In genomic region chr6:2245954-2246863, GRCh38 we compare ENCODE assay signal across 1 cellular context.
TF ChIP-seq lines count a peak whose summit lies in the region.

No MANE protein-coding gene starts in this region.

TF ChIP-seq in HepG2, 621 proteins besides CTCF, POLR2A, EP300 and RAD21 (continued from another document and continues in another):
- TF ChIP-seq MAF1 (CRISPR knock-in tag; IDR thresholded peaks at IDR 0.05; ENCODE audit: borderline replicate concordance) (no peak), RNF219 (CRISPR knock-in tag; IDR thresholded peaks at IDR 0.05) (no peak), FOXM1 (CRISPR knock-in tag; IDR thresholded peaks at IDR 0.05) (no peak), ZGPAT (CRISPR knock-in tag; IDR thresholded peaks at IDR 0.05) (peak; percentile 74), SOX6 (IDR thresholded peaks at IDR 0.05) (no peak), SOX6 (CRISPR knock-in tag; IDR thresholded peaks at IDR 0.05) (peak; percentile 74), TGIF2 (CRISPR knock-in tag; IDR thresholded peaks at IDR 0.05) (peak; percentile 14; the same call in 1 of the 2 replicates), HMGA1 (CRISPR knock-in tag; conservative IDR thresholded peaks at IDR 0.05) (no peak), HNRNPLL (IDR thresholded peaks at IDR 0.05; ENCODE audit: low read depth, low read length, poor library complexity, severe bottlenecking) (no peak), ZNF30 (CRISPR knock-in tag; IDR thresholded peaks at IDR 0.05) (no peak), REXO4 (CRISPR knock-in tag; IDR thresholded peaks at IDR 0.05; ENCODE audit: borderline replicate concordance) (no peak), THAP8 (CRISPR knock-in tag; IDR thresholded peaks at IDR 0.05; ENCODE audit: borderline replicate concordance) (peak; percentile 77; the same call in 1 of the 2 replicates), CREB1 (IDR thresholded peaks at IDR 0.05) (no peak), CREB1 (CRISPR knock-in tag; IDR thresholded peaks at IDR 0.05) (peak; percentile 64), RARA (CRISPR knock-in tag; IDR thresholded peaks at IDR 0.05) (peak; percentile 57), ELF3 (CRISPR knock-in tag; IDR thresholded peaks at IDR 0.05) (peak; percentile 97), ELF1 (CRISPR knock-in tag; IDR thresholded peaks at IDR 0.05) (no peak), SETDB1 (CRISPR knock-in tag; IDR thresholded peaks at IDR 0.05; ENCODE audit: borderline replicate concordance) (peak; percentile 67; the same call in 1 of the 2 replicates), SIX4 (CRISPR knock-in tag; IDR thresholded peaks at IDR 0.05) (no peak), LRRFIP1 (CRISPR knock-in tag; conservative IDR thresholded peaks at IDR 0.05) (no peak), ZNF670 (CRISPR knock-in tag; IDR thresholded peaks at IDR 0.05; ENCODE audit: borderline replicate concordance) (0 out of 2 replicates have a peak, but pooled peaks have one; percentile 56), ZNF777 (CRISPR knock-in tag; IDR thresholded peaks at IDR 0.05) (no peak), KDM5B (CRISPR knock-in tag; IDR thresholded peaks at IDR 0.05; ENCODE audit: borderline replicate concordance) (peak; percentile 55), FOSL1 (CRISPR knock-in tag; IDR thresholded peaks at IDR 0.05; ENCODE audit: borderline replicate concordance) (peak; percentile 90), PHF21A (CRISPR knock-in tag; IDR thresholded peaks at IDR 0.05) (peak; percentile 78), ZNF747 (CRISPR knock-in tag; IDR thresholded peaks at IDR 0.05; ENCODE audit: borderline replicate concordance) (peak; percentile 87), ZNF512 (CRISPR knock-in tag; IDR thresholded peaks at IDR 0.05) (no peak), TCF12 (IDR thresholded peaks at IDR 0.05) (no peak), TCF12 (CRISPR knock-in tag; IDR thresholded peaks at IDR 0.05) (peak; percentile 96), ZNF317 (CRISPR knock-in tag; IDR thresholded peaks at IDR 0.05) (peak; percentile 71), ZNF512B (CRISPR knock-in tag; IDR thresholded peaks at IDR 0.05; ENCODE audit: borderline replicate concordance) (no peak), BATF2 (CRISPR knock-in tag; IDR thresholded peaks at IDR 0.05) (no peak), NCOA5 (CRISPR knock-in tag; IDR thresholded peaks at IDR 0.05) (no peak), PRDM10 (CRISPR knock-in tag; IDR thresholded peaks at IDR 0.05; ENCODE audit: low read depth) (peak; percentile 40; the same call in 1 of the 2 replicates), CEBPB (IDR thresholded peaks at IDR 0.05; ENCODE audit: borderline replicate concordance, low read depth, low read length) (no peak), ZSCAN31 (CRISPR knock-in tag; IDR thresholded peaks at IDR 0.05; ENCODE audit: low read depth) (no peak; the same call in 1 of the 2 replicates), ETV6 (CRISPR knock-in tag; conservative IDR thresholded peaks at IDR 0.05) (peak; percentile 49; the same call in 1 of the 2 replicates), ZNF350 (CRISPR knock-in tag; IDR thresholded peaks at IDR 0.05; ENCODE audit: borderline replicate concordance, low read depth) (peak; percentile 88), ZHX1 (CRISPR knock-in tag; IDR thresholded peaks at IDR 0.05; ENCODE audit: low read depth) (peak; percentile 34; the same call in 1 of the 2 replicates), ZNF205 (CRISPR knock-in tag; IDR thresholded peaks at IDR 0.05) (no peak), DR1 (CRISPR knock-in tag; IDR thresholded peaks at IDR 0.05) (no peak; the same call in 1 of the 2 replicates), KDM5A (IDR thresholded peaks at IDR 0.05; ENCODE audit: borderline replicate concordance, low read length) (no peak), HDAC1 (CRISPR knock-in tag; IDR thresholded peaks at IDR 0.05) (peak; percentile 84), ZNF790 (CRISPR knock-in tag; IDR thresholded peaks at IDR 0.05; ENCODE audit: borderline replicate concordance) (no peak), ASH2L (IDR thresholded peaks at IDR 0.05; ENCODE audit: insufficient read length, low read depth, low read length) (peak; percentile 59)
